8 cellular contexts compared by ENCODE assay signal in genomic region chr1:44721521-44722361, GRCh38. TPM values are rescaled to one million over a fixed set of nuclear protein-coding genes. Genes with fewer than 3 reads are reported as not detected.
DNase-seq lines count a peak whose midpoint lies in the region; ATAC-seq and TF ChIP-seq lines count a peak whose summit lies in the region.

No MANE protein-coding gene starts in this region.

- H3K9me3 Mint-ChIP-seq in progenitor cell of endocrine pancreas (ENCODE audit: low read depth), result no peaks in the 10 kb centered on the region

- H3K4me1 Mint-ChIP-seq in progenitor cell of endocrine pancreas (ENCODE audit: low read depth), result peaks cover 4% of the 10 kb centered on the region

- H4K20me1 ChIP-seq in OCI-LY3 (ENCODE audit: insufficient read depth, low read length), result no peaks in the 10 kb centered on the region

- no peaks in the 10 kb centered on the region for H3K9me3 ChIP-seq in OCI-LY3 (ENCODE audit: insufficient read depth, low read length)

- H3K27me3 ChIP-seq in HL-60 (ENCODE audit: insufficient read depth, poor library complexity, severe bottlenecking), result no peaks in the 10 kb centered on the region
- H3K27me3 ChIP-seq in OCI-LY3 (ENCODE audit: low read depth, low read length), result no peaks in the 10 kb centered on the region

- no peaks in the 10 kb centered on the region for H3K36me3 ChIP-seq in OCI-LY3 (replicated peaks; ENCODE audit: low read depth, low read length)

- DNase-seq in DMS53 (lab: John Stamatoyannopoulos, UW) (peak; percentile 99), HL-60 (ENCODE audit: low read depth in 1 of 2, low spot score in 1 of 2) (peak; percentile 95 to 97), foreskin fibroblast (peak; percentile 90 to 92), progenitor cell of endocrine pancreas (ENCODE audit: low spot score, unreplicated experiment) (no peak), NCI-H2081 treated with DMSO at 0.1 percent for 48 hours (lab: John Stamatoyannopoulos, UW) (no peak)
- DNase-seq in activated T-cell treated with anti-CD3 and anti-CD28 coated beads, Interleukin-2, amount 50 U/mL, for 1 hour, result peak; percentile 46

- no peaks in the 10 kb centered on the region for H3K79me2 ChIP-seq in OCI-LY3 (ENCODE audit: low read length)

- peak overlapping the region; percentile 50 for H3K4me2 ChIP-seq in OCI-LY3 (ENCODE audit: low read length)

- peak overlapping the region; percentile 54 for H3K9ac ChIP-seq in OCI-LY3 (ENCODE audit: low read length)

- H3K4me3 ChIP-seq in HL-60 (replicated peaks; ENCODE audit: insufficient read depth, low read length), result no peak overlapping the region
- H3K4me3 ChIP-seq in OCI-LY3 (ENCODE audit: low read length), result no peak overlapping the region
- no peak overlapping the region for H3K4me3 ChIP-seq in foreskin fibroblast (ENCODE audit: low read depth in 1 of 2, low read length in 2 of 2)

- TF ChIP-seq CTCF in HL-60 (IDR thresholded peaks at IDR 0.05; ENCODE audit: insufficient read depth, low read length) (no peak), OCI-LY3 (IDR thresholded peaks at IDR 0.05; ENCODE audit: low read depth, low read length) (no peak), foreskin fibroblast (IDR thresholded peaks at IDR 0.05; ENCODE audit: low read depth, low read length) (no peak), progenitor cell of endocrine pancreas (IDR thresholded peaks at IDR 0.05; ENCODE audit: unreplicated experiment) (no peak)

- H3K27me3 Mint-ChIP-seq in progenitor cell of endocrine pancreas, result peaks cover 3% of the 10 kb centered on the region

- H2AFZ ChIP-seq in OCI-LY3 (ENCODE audit: low read depth, low read length), result no peak overlapping the region

- peaks cover 55% of the 10 kb centered on the region for H3K4me1 ChIP-seq in OCI-LY3 (ENCODE audit: low read length)

- H3K36me3 Mint-ChIP-seq in progenitor cell of endocrine pancreas (ENCODE audit: insufficient read depth), result no peaks in the 10 kb centered on the region

- no peak overlapping the region for H3K4me3 Mint-ChIP-seq in progenitor cell of endocrine pancreas (ENCODE audit: low read depth)

- H3K27ac ChIP-seq in HL-60 (replicated peaks) (peak overlapping the region; percentile 99), OCI-LY3 (ENCODE audit: low read length) (peak overlapping the region; percentile 77)

- peak overlapping the region; percentile 62 for H3K27ac Mint-ChIP-seq in progenitor cell of endocrine pancreas

- peak; percentile 70 for ATAC-seq in GM21381 (IDR thresholded peaks at IDR 0.05; ENCODE audit: unreplicated experiment)

RNA-seq across cellular contexts. Expression of gene RNU5D-1, which starts 9.2 kb away (rescaled TPM):
- not detected in 2 replicates for total RNA-seq in progenitor cell of endocrine pancreas

RNA-seq across cellular contexts. Expression of gene KIF2C, which starts 17.9 kb away (rescaled TPM):
- 26.6 and 28.7 TPM in 2 replicates for total RNA-seq in progenitor cell of endocrine pancreas

RNA-seq across cellular contexts. Expression of gene ARMH1, which starts 47.2 kb away (rescaled TPM):
- total RNA-seq in progenitor cell of endocrine pancreas, result 14.9 and 15.0 TPM in 2 replicates

RNA-seq across cellular contexts. Expression of gene TMEM53, which starts 47.5 kb away (rescaled TPM):
- 11.8 and 13.9 TPM in 2 replicates for total RNA-seq in progenitor cell of endocrine pancreas

RNA-seq across cellular contexts. Expression of gene RPS8, which starts 53.6 kb away (rescaled TPM):
- total RNA-seq in progenitor cell of endocrine pancreas, result 1,808 and 1,842 TPM in 2 replicates

Comparison
In these comparisons a context has a peak if more than half of its experiments do, and no peak if none do; other contexts are left out.
1. DNase-seq: peak in DMS53 (single experiment), HL-60 (2 of 2), activated T-cell treated with anti-CD3 and anti-CD28 coated beads, Interleukin-2, amount 50 U/mL, for 1 hour (single experiment) and foreskin fibroblast (2 of 2); none in progenitor cell of endocrine pancreas (single experiment) and NCI-H2081 treated with DMSO at 0.1 percent for 48 hours (single experiment).